Comparison of ENCODE assay signal across 8 cellular contexts in the genomic region with DNA sequence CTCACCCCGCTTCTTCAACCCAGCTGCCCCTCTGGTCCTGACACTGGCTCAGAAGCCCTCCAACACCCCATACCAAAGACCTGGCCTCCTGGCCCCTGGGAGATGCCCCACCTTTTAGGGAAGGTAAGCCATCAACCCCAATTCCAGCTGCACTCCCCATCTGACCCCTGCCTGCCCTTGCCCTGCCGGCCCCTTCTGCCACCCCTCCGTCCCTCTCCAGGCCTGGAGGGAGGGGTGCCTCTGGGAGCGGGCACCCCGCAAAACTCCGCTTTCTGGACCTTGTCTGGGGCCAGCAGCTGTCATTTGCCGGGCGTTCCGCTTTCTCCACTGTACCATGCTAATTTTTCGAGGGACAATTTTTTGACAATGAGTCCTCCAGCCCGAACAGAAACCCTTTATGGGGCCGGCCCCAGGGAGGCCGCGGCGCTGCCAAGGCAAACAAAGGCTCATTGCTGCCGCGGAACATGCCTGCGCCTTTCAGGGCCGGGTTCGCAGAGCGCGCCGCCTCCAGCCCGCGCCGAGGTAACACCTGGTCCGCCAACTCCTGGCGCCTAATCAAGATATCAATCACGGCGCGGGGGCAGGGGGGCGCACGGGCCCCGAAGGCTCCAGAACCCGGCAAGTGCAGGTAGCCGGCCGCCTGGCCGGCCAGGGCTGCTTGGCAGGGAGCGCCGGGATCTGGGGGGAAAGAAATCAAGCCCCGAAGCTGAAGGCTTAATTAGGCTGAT.
DNase-seq lines count a peak whose midpoint lies in the region; ATAC-seq and TF ChIP-seq lines count a peak whose summit lies in the region.

No MANE protein-coding gene starts in this region.

- H3K9me3 ChIP-seq in left lung (no peaks in the 10 kb centered on the region), thoracic aorta (no peaks in the 10 kb centered on the region)

- peak; percentile 76 for ATAC-seq in left lung
- ATAC-seq in thoracic aorta (ENCODE audit: insufficient number of reproducible peaks, low FRiP score, low read depth), result no peak
- no peak for ATAC-seq in stimulated activated naive B cell treated with anti-CD40 and anti-IgM and Interleukin-4, amounts not matched to agents 10 μg/mL and 1 μg/mL and 100 μg/mL, for 72 hours (replicated peaks)

- H3K36me3 Mint-ChIP-seq in stimulated activated naive B cell treated with anti-CD40 and anti-IgM and Interleukin-4, amounts not matched to agents 10 μg/mL and 1 μg/mL and 100 μg/mL, for 72 hours, result peaks cover 0 to 1% of the 10 kb centered on the region in 2 donors

- peaks cover 66 to 88% of the 10 kb centered on the region in 2 donors for H3K27me3 Mint-ChIP-seq in stimulated activated naive B cell treated with anti-CD40 and anti-IgM and Interleukin-4, amounts not matched to agents 10 μg/mL and 1 μg/mL and 100 μg/mL, for 72 hours

- DNase-seq in NCI-H1105 treated with DMSO at 0.1 percent for 48 hours (lab: John Stamatoyannopoulos, UW) (peak; percentile 77), left lung (peak; percentile 51 to 87), thoracic aorta (ENCODE audit: low spot score) (no peak), activated gamma-delta T cell treated with Interleukin-2 at 50 U/mL for 16 hours (no peak), foreskin melanocyte (no peak)
- no peak for DNase-seq in stimulated activated naive B cell treated with anti-CD40 and anti-IgM and Interleukin-4, amounts not matched to agents 10 μg/mL and 1 μg/mL and 100 μg/mL, for 72 hours

- peak overlapping the region; percentile 85 for H3K27ac ChIP-seq in 22Rv1
- peak overlapping the region; percentile 29 for H3K27ac ChIP-seq in cingulate gyrus (ENCODE audit: low read depth, low read length)
- H3K27ac ChIP-seq in left lung, result peak overlapping the region; percentile 10 to 45
- no peak overlapping the region for H3K27ac ChIP-seq in thoracic aorta

- H3K4me3 ChIP-seq in left lung (peak overlapping the region; percentile 13 to 27), thoracic aorta (peak overlapping the region; percentile 71)

- H3K36me3 ChIP-seq in left lung (no peaks in the 10 kb centered on the region), thoracic aorta (no peaks in the 10 kb centered on the region)

- peaks cover 18 to 64% of the 10 kb centered on the region in 2 donors for H3K27me3 ChIP-seq in left lung
- H3K27me3 ChIP-seq in thoracic aorta (replicated peaks; ENCODE audit: insufficient read depth), result no peaks in the 10 kb centered on the region

- intact Hi-C loops in left lung (cut with DNase I), result no loop called here

- H3K4me1 ChIP-seq in left lung (peaks cover 3 to 11% of the 10 kb centered on the region in 2 donors), thoracic aorta (ENCODE audit: control insufficient read depth in 1 of 2, low read depth in 2 of 2) (peaks cover 14 to 17% of the 10 kb centered on the region in 2 donors)

- peaks cover 0 to 1% of the 10 kb centered on the region in 2 donors for H3K4me1 Mint-ChIP-seq in stimulated activated naive B cell treated with anti-CD40 and anti-IgM and Interleukin-4, amounts not matched to agents 10 μg/mL and 1 μg/mL and 100 μg/mL, for 72 hours

- no peaks in the 10 kb centered on the region for H3K9me3 Mint-ChIP-seq in stimulated activated naive B cell treated with anti-CD40 and anti-IgM and Interleukin-4, amounts not matched to agents 10 μg/mL and 1 μg/mL and 100 μg/mL, for 72 hours

- TF ChIP-seq CTCF in 22Rv1 (IDR thresholded peaks at IDR 0.05), result no peak
- no peak for TF ChIP-seq CTCF in left lung (IDR thresholded peaks at IDR 0.05)
- no peak for TF ChIP-seq CTCF in thoracic aorta (IDR thresholded peaks at IDR 0.05)

- H3K27ac Mint-ChIP-seq in stimulated activated naive B cell treated with anti-CD40 and anti-IgM and Interleukin-4, amounts not matched to agents 10 μg/mL and 1 μg/mL and 100 μg/mL, for 72 hours, result no peak overlapping the region

- no peak overlapping the region for H3K4me3 Mint-ChIP-seq in stimulated activated naive B cell treated with anti-CD40 and anti-IgM and Interleukin-4, amounts not matched to agents 10 μg/mL and 1 μg/mL and 100 μg/mL, for 72 hours

Comparison
In these comparisons a context has a peak if more than half of its experiments do, and no peak if none do; other contexts are left out.
1. H3K27ac ChIP-seq: peak in 22Rv1 (single experiment), cingulate gyrus (single experiment) and left lung (2 of 2); none in thoracic aorta (0 of 2).
2. DNase-seq: peak in NCI-H1105 treated with DMSO at 0.1 percent for 48 hours (single experiment) and left lung (2 of 2); none in thoracic aorta (single experiment), activated gamma-delta T cell treated with Interleukin-2 at 50 U/mL for 16 hours (single experiment), foreskin melanocyte (single experiment) and stimulated activated naive B cell treated with anti-CD40 and anti-IgM and Interleukin-4, amounts not matched to agents 10 μg/mL and 1 μg/mL and 100 μg/mL, for 72 hours (single experiment).